ENCODE assay signal across 17 cellular contexts in genomic region chr14:94164685-94165431, GRCh38. TPM values are rescaled to one million over a fixed set of nuclear protein-coding genes. Genes with fewer than 3 reads are reported as not detected.
DNase-seq lines count a peak whose midpoint lies in the region; ATAC-seq and TF ChIP-seq lines count a peak whose summit lies in the region.
"Had no signal": no experiment of that assay in that cellular context is flagged by ENCODE, and none has a peak within 500 bp of the region (broad histone marks: within the 10 kb centered on the region; RNA-seq: fewer than 3 reads in every experiment).

No MANE protein-coding gene starts in this region.

- H3K4me2 ChIP-seq in osteoblast (ENCODE audit: insufficient read depth, low read length), result peak overlapping the region; percentile 36

- H3K4me3 ChIP-seq in endodermal cell (ENCODE audit: low read length), result no peak overlapping the region
- H3K4me3 ChIP-seq in osteoblast (ENCODE audit: insufficient read depth, low read length), result no peak overlapping the region
- no peak overlapping the region for H3K4me3 ChIP-seq in thyroid gland (replicated peaks in 1 of 3)
- H3K4me3 ChIP-seq: HAP-1, Peyer's patch, uterus had no signal

- H3K9me3 Mint-ChIP-seq in endodermal cell, result no peaks in the 10 kb centered on the region
- H3K9me3 Mint-ChIP-seq: T-helper 2 cell treated with Interferon-gamma antibody and Interleukin-4, amounts not matched to agents 5 μg/mL and 100 μg/mL, for 36 hours had no signal

- no peak for TF ChIP-seq POLR2A in thyroid gland (IDR thresholded peaks at IDR 0.05)

- no peaks in the 10 kb centered on the region for H3K4me1 ChIP-seq in endodermal cell (ENCODE audit: control insufficient read depth, insufficient read depth, low read length)
- H3K4me1 ChIP-seq in osteoblast (ENCODE audit: insufficient read depth, low read length), result no peaks in the 10 kb centered on the region
- no peaks in the 10 kb centered on the region for H3K4me1 ChIP-seq in thyroid gland
- H3K4me1 ChIP-seq: HAP-1, Peyer's patch, uterus had no signal

- no peaks in the 10 kb centered on the region for H3K79me2 ChIP-seq in osteoblast (ENCODE audit: insufficient read depth, low read length)

- H4K20me1 ChIP-seq in osteoblast (ENCODE audit: insufficient read depth, low read length), result no peaks in the 10 kb centered on the region

- H3K27ac ChIP-seq in endodermal cell (ENCODE audit: low read depth, low read length) (no peak overlapping the region), osteoblast (ENCODE audit: low read depth, low read length) (no peak overlapping the region), thyroid gland (no peak overlapping the region)
- H3K27ac ChIP-seq: epithelial cell of prostate, Peyer's patch, uterus had no signal

- peak overlapping the region; percentile 1 for H3K4me3 Mint-ChIP-seq in endodermal cell
- H3K4me3 Mint-ChIP-seq: T-helper 2 cell treated with Interferon-gamma antibody and Interleukin-4, amounts not matched to agents 5 μg/mL and 100 μg/mL, for 36 hours had no signal

- ATAC-seq in HG02759 (IDR thresholded peaks at IDR 0.05; ENCODE audit: unreplicated experiment) (no peak), HG03520 (IDR thresholded peaks at IDR 0.05; ENCODE audit: unreplicated experiment) (no peak)
- ATAC-seq: sciatic nerve had no signal

- H2AFZ ChIP-seq in osteoblast (ENCODE audit: low read length), result no peak overlapping the region

- H3K27me3 Mint-ChIP-seq in endodermal cell (ENCODE audit: insufficient read depth), result peaks cover 9% of the 10 kb centered on the region

- H3K36me3 ChIP-seq in endodermal cell (ENCODE audit: control insufficient read depth, insufficient read depth, low read length) (no peaks in the 10 kb centered on the region), osteoblast (ENCODE audit: insufficient read depth, low read length) (no peaks in the 10 kb centered on the region), thyroid gland (no peaks in the 10 kb centered on the region)
- H3K36me3 ChIP-seq: HAP-1, Peyer's patch, uterus had no signal

- H3K27me3 ChIP-seq in endodermal cell (ENCODE audit: control insufficient read depth, insufficient read depth, low read length, poor library complexity, severe bottlenecking), result no peaks in the 10 kb centered on the region
- peaks cover 17% of the 10 kb centered on the region for H3K27me3 ChIP-seq in osteoblast (ENCODE audit: insufficient read depth, low read length)
- no peaks in the 10 kb centered on the region for H3K27me3 ChIP-seq in thyroid gland
- H3K27me3 ChIP-seq: Peyer's patch, uterus had no signal

- peaks cover 5% of the 10 kb centered on the region for H3K9me3 ChIP-seq in endodermal cell (ENCODE audit: control insufficient read depth, low read length)
- no peaks in the 10 kb centered on the region for H3K9me3 ChIP-seq in osteoblast (ENCODE audit: low read depth, low read length)
- H3K9me3 ChIP-seq in thyroid gland, result no peaks in the 10 kb centered on the region
- H3K9me3 ChIP-seq: HAP-1, Peyer's patch, uterus had no signal

- WGBS in endodermal cell (ENCODE audit: insufficient coverage in 1 of 2, insufficient read length in 1 of 2), 2 experiments, result 53 to 70% methylated on average over 9 to 26 of the region's 26 CpGs
- WGBS in thyroid gland, 2 donors, result 25 to 27% methylated on average over 19 to 23 of the region's 26 CpGs

- intact Hi-C loops in thyroid gland (cut with DNase I), result no loop called here

- no peak overlapping the region for H3K27ac Mint-ChIP-seq in endodermal cell
- H3K27ac Mint-ChIP-seq: T-helper 2 cell treated with Interferon-gamma antibody and Interleukin-4, amounts not matched to agents 5 μg/mL and 100 μg/mL, for 36 hours had no signal

- H3K4me1 Mint-ChIP-seq in endodermal cell, result peaks cover 9% of the 10 kb centered on the region

- H3K9ac ChIP-seq in endodermal cell (ENCODE audit: extremely low read depth, low read length, poor library complexity, severe bottlenecking), result no peak overlapping the region

- peak; percentile 18 for DNase-seq in NCI-H82 (lab: John Stamatoyannopoulos, UW)
- no peak for DNase-seq in NCI-H82 treated with DMSO at 0.1 percent for 48 hours (lab: John Stamatoyannopoulos, UW; ENCODE audit: unreplicated experiment)
- peak; percentile 86 for DNase-seq in NCI-H1694 treated with DMSO at 0.1 percent for 48 hours (lab: John Stamatoyannopoulos, UW)
- peak; percentile 68 for DNase-seq in endodermal cell
- no peak for DNase-seq in osteoblast (ENCODE audit: insufficient read length, low spot score, missing footprints)
- no peak for DNase-seq in thyroid gland
- DNase-seq: activated CD8-positive, alpha-beta memory T cell treated with anti-CD3 and anti-CD28 coated beads, Interleukin-2, amount 50 U/mL, for 4 hours; hippocampal formation; NCI-H2029 treated with DMSO at 0.1 percent for 48 hours; Peyer's patch; uterus had no signal

- TF ChIP-seq CTCF in endodermal cell (conservative IDR thresholded peaks at IDR 0.05) (no peak), osteoblast (IDR thresholded peaks at IDR 0.05; ENCODE audit: extremely low read depth, low read depth, low read length) (no peak), thyroid gland (IDR thresholded peaks at IDR 0.05) (no peak)

- no peaks in the 10 kb centered on the region for H3K36me3 Mint-ChIP-seq in endodermal cell (ENCODE audit: low read depth)

RNA-seq across cellular contexts. Expression of gene PPP4R4, which starts 9.3 kb away (rescaled TPM):
- total RNA-seq in endodermal cell, result 1 to 10 TPM; 4.6 to 8.4 TPM
- polyA plus RNA-seq in endodermal cell (2013, experiment 1 of 2), result 5.2 TPM
- 4.4 TPM for polyA plus RNA-seq in endodermal cell (2013, experiment 2 of 2)
- under 0.01 and 0.29 TPM in 2 replicates for total RNA-seq in osteoblast
- 10 to 100 TPM in 1 of 4 donors, 1 to 10 TPM in 1, under 1 TPM in 2; 0.45 to 16.2 (median 0.92) TPM for total RNA-seq in thyroid gland

RNA-seq across cellular contexts. Expression of gene IFI27L2, which starts 35.5 kb away (rescaled TPM):
- total RNA-seq in endodermal cell, result 10 to 100 TPM; 36.0 to 43.7 TPM
- 59.6 TPM for polyA plus RNA-seq in endodermal cell (2013, experiment 1 of 2)
- 46.0 TPM for polyA plus RNA-seq in endodermal cell (2013, experiment 2 of 2)
- 69.5 and 76.7 TPM in 2 replicates for total RNA-seq in osteoblast
- total RNA-seq in thyroid gland, result 10 to 100 TPM in 2 of 4 donors, 1 to 10 TPM in 2; 7.8 to 97.8 (median 23.1) TPM

RNA-seq across cellular contexts. Expression of gene IFI27, which starts 54.3 kb away (rescaled TPM):
- total RNA-seq in endodermal cell, result 1 to 10 TPM; 1.9 to 9.0 TPM
- 4.2 TPM for polyA plus RNA-seq in endodermal cell (2013, experiment 1 of 2)
- 2.6 TPM for polyA plus RNA-seq in endodermal cell (2013, experiment 2 of 2)
- total RNA-seq in osteoblast, result 80.7 and 87.8 TPM in 2 replicates
- 100 to 1,000 TPM in 2 of 4 donors, 10 to 100 TPM in 2; 40.8 to 111 (median 81.3) TPM for total RNA-seq in thyroid gland

Comparison
In these comparisons a context has a peak if more than half of its experiments do, and no peak if none do; other contexts are left out.
1. DNase-seq: peak in NCI-H82 (single experiment), NCI-H1694 treated with DMSO at 0.1 percent for 48 hours (single experiment) and endodermal cell (single experiment); none in NCI-H82 treated with DMSO at 0.1 percent for 48 hours (single experiment), osteoblast (single experiment) and thyroid gland (0 of 2).